In genomic region chr11:134332189-134332631, GRCh38 we compare ENCODE assay signal across 9 cellular contexts. TPM values are rescaled to one million over a fixed set of nuclear protein-coding genes. Genes with fewer than 3 reads are reported as not detected.
DNase-seq lines count a peak whose midpoint lies in the region; ATAC-seq, FAIRE-seq and TF ChIP-seq lines count a peak whose summit lies in the region.
"Had no signal": no experiment of that assay in that cellular context is flagged by ENCODE, and none has a peak within 500 bp of the region (broad histone marks: within the 10 kb centered on the region; RNA-seq: fewer than 3 reads in every experiment).

No MANE protein-coding gene starts in this region.

- POLR2A ChIA-PET in T-cell (lab: Charles Lee), result no interaction called here

- in situ Hi-C loops in HAP-1 (cut with MboI; ENCODE audit: low sequenced_read_pairs), result no loop called here

- H3K4me3 ChIP-seq in HAP-1 (peak overlapping the region; percentile 70), esophagus muscularis mucosa (peak overlapping the region; percentile 53 to 70 (median 59)), neutrophil (ENCODE audit: low read depth in 1 of 2, low read length in 1 of 2) (peak overlapping the region; percentile 25 to 47)

- peak; percentile 17 for TF ChIP-seq CTCF in D721Med (IDR thresholded peaks at IDR 0.05; ENCODE audit: insufficient read depth, missing control alignments)
- no peak for TF ChIP-seq CTCF in esophagus muscularis mucosa (IDR thresholded peaks at IDR 0.05)
- no peak for TF ChIP-seq CTCF in neutrophil (IDR thresholded peaks at IDR 0.05)

- no peak for DNase-seq in D721Med (ENCODE audit: insufficient read length, low spot score)
- peak in 1 of 2 experiments; percentile 57 for DNase-seq in HAP-1 (ENCODE audit: low spot score in 2 of 2)
- peak in 7 of 34 experiments; percentile 5 to 28 (median 11) for DNase-seq in T-cell
- DNase-seq in esophagus muscularis mucosa (ENCODE audit: extremely low spot score), result no peak
- no peak for DNase-seq in GDM1 (lab: John Stamatoyannopoulos, UW)
- DNase-seq in NCI-H187 (lab: John Stamatoyannopoulos, UW), result no peak
- DNase-seq in hepatic stellate cell (ENCODE audit: low spot score), result no peak

- no peak for TF ChIP-seq POLR2A in esophagus muscularis mucosa (IDR thresholded peaks at IDR 0.05; ENCODE audit: low read depth)

- no peak overlapping the region for H3K27ac Mint-ChIP-seq in T-cell

- no peak for TF ChIP-seq EP300 in esophagus muscularis mucosa (IDR thresholded peaks at IDR 0.05)

- H3K27me3 ChIP-seq in HAP-1 (ENCODE audit: low read depth) (no peaks in the 10 kb centered on the region), esophagus muscularis mucosa (peaks cover 0 to 10% (median 0%) of the 10 kb centered on the region in 4 donors), neutrophil (peaks cover 89% of the 10 kb centered on the region)

- FAIRE-seq in D721Med (lab: Jason Lieb, UNC), result no peak

- H3K9me3 Mint-ChIP-seq in T-cell, result no peaks in the 10 kb centered on the region

- peak; percentile 29 to 39 (median 36) for ATAC-seq in T-cell (replicated peaks in 1 of 4)

- H3K4me3 Mint-ChIP-seq in T-cell, result peak overlapping the region; percentile 70 to 81 (median 76)

- H3K4me1 ChIP-seq in HAP-1 (peaks cover 10% of the 10 kb centered on the region), esophagus muscularis mucosa (peaks cover 20 to 25% (median 22%) of the 10 kb centered on the region in 4 donors), neutrophil (ENCODE audit: control insufficient read depth in 1 of 2, insufficient read depth in 1 of 2, low read depth in 1 of 2, low read length in 1 of 2) (peaks cover 4 to 6% of the 10 kb centered on the region in 2 experiments)

- H3K36me3 ChIP-seq in HAP-1 (replicated peaks), result no peaks in the 10 kb centered on the region; the same call in 1 of the 2 replicates
- H3K36me3 ChIP-seq in esophagus muscularis mucosa, result no peaks in the 10 kb centered on the region
- H3K36me3 ChIP-seq in neutrophil, result no peaks in the 10 kb centered on the region

- peaks cover 12 to 19% (median 16%) of the 10 kb centered on the region in 3 donors for H3K4me1 Mint-ChIP-seq in T-cell

- no peaks in the 10 kb centered on the region for H3K9me3 ChIP-seq in HAP-1
- H3K9me3 ChIP-seq in esophagus muscularis mucosa, result no peaks in the 10 kb centered on the region
- no peaks in the 10 kb centered on the region for H3K9me3 ChIP-seq in neutrophil

- intact Hi-C loops in esophagus muscularis mucosa (cut with DNase I), result loop anchor here (5.0 to 10.0 kb wide), 2 partner anchors 80 to 107 kb away; partner anchors contain the start of genes ACAD8, NCAPD3, THYN1 and VPS26B

- CTCF ChIA-PET in T-cell (lab: Charles Lee), result no interaction called here

- H3K27ac ChIP-seq in esophagus muscularis mucosa (replicated peaks in 1 of 4), result peak overlapping the region in 3 of 4 donors; percentile 5 to 55 (median 40)
- H3K27ac ChIP-seq in neutrophil, result no peak overlapping the region

- H3K27me3 Mint-ChIP-seq in T-cell, result peaks cover 0 to 14% of the 10 kb centered on the region in 2 donors

- no peaks in the 10 kb centered on the region for H3K36me3 Mint-ChIP-seq in T-cell

- 2% methylated on average over 9 of the region's 40 CpGs for WGBS in esophagus muscularis mucosa

RNA-seq across cellular contexts. Expression of gene GLB1L2, which starts 0.4 kb away (rescaled TPM):
- total RNA-seq in T-cell (1 to 10 TPM; 1.4 to 3.6 (median 2.3) TPM), esophagus muscularis mucosa (10 to 100 TPM in 3 of 4 donors, 1 to 10 TPM in 1; 7.1 to 13.1 (median 10.5) TPM)
- total RNA-seq: myocyte had no signal

RNA-seq across cellular contexts. Expression of gene GLB1L3, which starts 56.0 kb away (rescaled TPM):
- total RNA-seq in T-cell, result 1 to 10 TPM; 1.3 to 2.8 (median 1.9) TPM
- total RNA-seq in esophagus muscularis mucosa, result under 1 TPM in 3 of 4 donors, not detected in 1; 0.29 to 0.42 (median 0.32) TPM
- total RNA-seq: myocyte had no signal
